Comparison of ENCODE assay signal across 18 cellular contexts in genomic region chr6:168130168-168130651, GRCh38. TPM values are rescaled to one million over a fixed set of nuclear protein-coding genes. Genes with fewer than 3 reads are reported as not detected.
"Had no signal": no experiment of that assay in that cellular context is flagged by ENCODE, and none has a peak within 500 bp of the region (broad histone marks: within the 10 kb centered on the region; RNA-seq: fewer than 3 reads in every experiment).

No MANE protein-coding gene starts in this region.

- DNase-seq: activated CD4-positive, alpha-beta T cell treated with anti-CD3 and anti-CD28 coated beads for 48 hours; activated CD4-positive, CD25-positive, alpha-beta regulatory T cell; activated CD8-positive, alpha-beta T cell treated with anti-CD3 and anti-CD28 coated beads for 36 hours; activated naive CD4-positive, alpha-beta T cell treated with anti-CD3 and anti-CD28 coated beads for 36 hours; activated T-cell treated with anti-CD3 and anti-CD28 coated beads, Interleukin-2, amount 50 U/mL, for 4 hours; body of pancreas; caudate nucleus; foreskin melanocyte; small intestine; stimulated activated CD4-positive, alpha-beta T cell treated with anti-CD3 and anti-CD28 coated beads, Interleukin-15, amount 100 ng/mL, for 24 hours; stimulated activated CD4-positive, alpha-beta T cell treated with anti-CD3 and anti-CD28 coated beads, Interleukin-2, amount 100 ng/mL, for 48 hours; T1000 had no signal

- H3K27me3 ChIP-seq: body of pancreas, dorsolateral prefrontal cortex had no signal

- H3K9me3 ChIP-seq: body of pancreas had no signal

- H3K9me3 Mint-ChIP-seq: activated CD8-positive, alpha-beta T cell treated with anti-CD3 and anti-CD28 coated beads for 36 hours; activated naive CD4-positive, alpha-beta T cell treated with anti-CD3 and anti-CD28 coated beads for 36 hours; activated T-cell treated with anti-CD3 and anti-CD28 coated beads, Interleukin-2, amount 50 U/mL, for 4 hours; natural killer cell treated with Interleukin-12 subunit alpha and Interleukin-12 subunit beta and Interleukin-15 and Interleukin-18, amount 100 ng/mL, for 72 hours; stimulated activated naive CD8-positive, alpha-beta T cell treated with anti-CD3 and anti-CD28 coated beads, Interleukin-15, Interleukin-2, amounts not matched to agents 100 ng/mL and 50 ng/mL, for 24 hours had no signal

- H3K27ac Mint-ChIP-seq: activated CD8-positive, alpha-beta T cell treated with anti-CD3 and anti-CD28 coated beads for 36 hours; activated naive CD4-positive, alpha-beta T cell treated with anti-CD3 and anti-CD28 coated beads for 36 hours; natural killer cell treated with Interleukin-12 subunit alpha and Interleukin-12 subunit beta and Interleukin-15 and Interleukin-18, amount 100 ng/mL, for 72 hours; stimulated activated naive CD8-positive, alpha-beta T cell treated with anti-CD3 and anti-CD28 coated beads, Interleukin-15, Interleukin-2, amounts not matched to agents 100 ng/mL and 50 ng/mL, for 24 hours had no signal

- H3K27ac ChIP-seq: body of pancreas, dorsolateral prefrontal cortex had no signal

- FAIRE-seq: small intestine had no signal

- H3K36me3 Mint-ChIP-seq: natural killer cell treated with Interleukin-12 subunit alpha and Interleukin-12 subunit beta and Interleukin-15 and Interleukin-18, amount 100 ng/mL, for 72 hours had no signal

- H3K4me3 ChIP-seq: body of pancreas, dorsolateral prefrontal cortex, lung had no signal

- ATAC-seq: activated CD8-positive, alpha-beta T cell treated with anti-CD3 and anti-CD28 coated beads for 36 hours; activated T-cell treated with anti-CD3 and anti-CD28 coated beads, Interleukin-2, amount 50 U/mL, for 4 hours; body of pancreas; natural killer cell treated with Interleukin-12 subunit alpha and Interleukin-12 subunit beta and Interleukin-15 and Interleukin-18, amount 100 ng/mL, for 72 hours had no signal

- H3K4me1 ChIP-seq: body of pancreas had no signal

- H3K4me3 Mint-ChIP-seq: activated CD8-positive, alpha-beta T cell treated with anti-CD3 and anti-CD28 coated beads for 36 hours; activated naive CD4-positive, alpha-beta T cell treated with anti-CD3 and anti-CD28 coated beads for 36 hours; activated T-cell treated with anti-CD3 and anti-CD28 coated beads, Interleukin-2, amount 50 U/mL, for 4 hours; natural killer cell treated with Interleukin-12 subunit alpha and Interleukin-12 subunit beta and Interleukin-15 and Interleukin-18, amount 100 ng/mL, for 72 hours; stimulated activated naive CD8-positive, alpha-beta T cell treated with anti-CD3 and anti-CD28 coated beads, Interleukin-15, Interleukin-2, amounts not matched to agents 100 ng/mL and 50 ng/mL, for 24 hours had no signal

RNA-seq across cellular contexts. Expression of gene FRMD1, which starts 51.2 kb away (rescaled TPM):
- total RNA-seq: activated CD8-positive, alpha-beta T cell treated with anti-CD3 and anti-CD28 coated beads for 36 hours; activated naive CD4-positive, alpha-beta T cell treated with anti-CD3 and anti-CD28 coated beads for 36 hours; activated T-cell treated with anti-CD3 and anti-CD28 coated beads, Interleukin-2, amount 50 U/mL, for 4 hours; body of pancreas; epithelial cell of proximal tubule; natural killer cell treated with Interleukin-12 subunit alpha and Interleukin-12 subunit beta and Interleukin-15 and Interleukin-18, amount 100 ng/mL, for 72 hours; T-helper 1 cell treated with Interleukin-12 subunit alpha and Interleukin-12 subunit beta and Interleukin-4 antibody, amounts not matched to agents 30 ng/mL and 1 ng/mL, for 36 hours had no signal
